ENCODE assay signal across 24 cellular contexts in the genomic region with DNA sequence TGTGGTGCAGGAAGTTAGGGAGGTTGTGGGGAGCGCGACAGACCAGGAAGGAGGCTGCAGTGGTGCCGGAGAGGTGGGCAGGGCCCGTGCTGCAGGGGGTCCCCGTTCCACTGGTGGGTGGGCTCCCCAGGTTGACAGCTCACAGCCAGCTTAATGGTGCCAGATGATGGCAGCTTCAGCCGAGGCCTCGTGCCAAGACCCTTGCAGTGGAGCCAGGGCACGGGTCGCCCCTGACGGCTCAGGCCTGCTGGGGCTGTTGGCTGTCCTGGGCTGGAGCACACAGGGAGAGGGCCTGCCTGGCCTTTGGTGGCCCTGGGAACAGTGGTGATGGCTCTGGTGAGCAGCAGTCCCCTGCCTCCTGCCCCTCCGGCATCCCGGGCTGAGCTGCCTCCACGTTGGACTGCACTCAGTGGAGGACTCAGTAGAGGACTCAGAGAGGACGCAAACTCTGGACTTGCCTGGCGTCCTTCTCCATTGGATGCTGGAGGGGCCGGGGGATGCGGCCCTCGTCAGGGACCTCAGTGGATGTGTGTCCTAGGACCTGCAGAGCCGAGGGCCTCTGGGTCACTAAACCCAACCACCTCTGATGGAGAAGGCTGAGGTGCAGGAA. TPM values are rescaled to one million over a fixed set of nuclear protein-coding genes. Genes with fewer than 3 reads are reported as not detected.
"Had no signal": no experiment of that assay in that cellular context is flagged by ENCODE, and none has a peak within 500 bp of the region (broad histone marks: within the 10 kb centered on the region; RNA-seq: fewer than 3 reads in every experiment).

No MANE protein-coding gene starts in this region.

- H3K4me3 ChIP-seq: SJCRH30 had no signal

- H3K4me2 ChIP-seq: KMS-11 had no signal

- H3K9ac ChIP-seq: KMS-11 had no signal

- H3K36me3 ChIP-seq: SJCRH30 had no signal

- ATAC-seq: Right ventricle myocardium inferior, SK-N-SH treated with all-trans-retinoic acid at 6 μM for 48 hours had no signal

- H3K9me3 ChIP-seq: SJCRH30 had no signal

- H3K27me3 ChIP-seq: SJCRH30 had no signal

- DNase-seq: Kasumi-1, MV-4-11, NCI-H1048, NCI-H1105 treated with DMSO at 0.1 percent for 48 hours, NCI-H1417 treated with DMSO at 0.1 percent for 48 hours, NCI-H146, NCI-H1694 treated with DMSO at 0.1 percent for 48 hours, NCI-H2029, NCI-H2081 treated with DMSO at 0.1 percent for 48 hours, NCI-H2171, NCI-H226, NCI-H446, NCI-H510A, NCI-H524 treated with DMSO at 0.1 percent for 48 hours, NCI-H69, NCI-H774, SHP77 treated with DMSO at 0.1 percent for 48 hours, SJCRH30, T-helper 1 cell had no signal

- H3K27ac ChIP-seq: KMS-11, SJCRH30 had no signal

RNA-seq across cellular contexts. Expression of a gene that starts 46.8 kb away (rescaled TPM):
- total RNA-seq: HT-29, MCF 10A, Right ventricle myocardium inferior, SJCRH30 had no signal
